Comparison of ENCODE assay signal across 20 cellular contexts in genomic region chr10:15309221-15309620, GRCh38.
DNase-seq lines count a peak whose midpoint lies in the region; ATAC-seq and TF ChIP-seq lines count a peak whose summit lies in the region.
"Had no signal": no experiment of that assay in that cellular context is flagged by ENCODE, and none has a peak within 500 bp of the region (broad histone marks: within the 10 kb centered on the region; RNA-seq: fewer than 3 reads in every experiment).

No MANE protein-coding gene starts in this region.

- TF ChIP-seq CTCF in WTC11 (IDR thresholded peaks at IDR 0.05) (no peak), neural crest cell (conservative IDR thresholded peaks at IDR 0.05) (no peak)

- H3K36me3 Mint-ChIP-seq in WTC11 (no peaks in the 10 kb centered on the region), neural crest cell (ENCODE audit: low read depth) (no peaks in the 10 kb centered on the region)
- H3K36me3 Mint-ChIP-seq: CD14-positive monocyte had no signal

- no peak overlapping the region for H3K27ac Mint-ChIP-seq in WTC11
- H3K27ac Mint-ChIP-seq in neural crest cell (ENCODE audit: unreplicated experiment): peak overlapping the region; percentile 29
- H3K27ac Mint-ChIP-seq: CD14-positive monocyte; CD4-positive, alpha-beta T cell; CD8-positive, alpha-beta memory T cell had no signal

- peaks cover 34% of the 10 kb centered on the region for H3K4me1 Mint-ChIP-seq in WTC11
- H3K4me1 Mint-ChIP-seq in neural crest cell: peaks cover 26% of the 10 kb centered on the region

- DNase-seq in cardiac septum (ENCODE audit: low spot score) (peak; percentile 59), left cardiac atrium (no peak), WTC11 (ENCODE audit: low spot score) (no peak), neural crest cell (ENCODE audit: low read depth, low spot score) (no peak), AG08396 (ENCODE audit: low spot score) (no peak), SKM-1 treated with dmso at 0.1 percent for 144 hours (lab: John Stamatoyannopoulos, UW; ENCODE audit: unreplicated experiment) (no peak)
- no peak for DNase-seq in stimulated activated CD4-positive, alpha-beta T cell treated with anti-CD3 and anti-CD28 coated beads, Interleukin-15, amount 100 ng/mL, for 24 hours
- DNase-seq: AML-193; BE2C; CD4-positive, alpha-beta T cell; CD8-positive, alpha-beta memory T cell; DMS 273 treated with DMSO at 0.1 percent for 48 hours; DMS79; EL; GDM1; GM23248; H7; HCEC 1CT had no signal

- CTCF ChIA-PET in WTC11 (lab: Charles Lee): no interaction called here

- intact Hi-C loops in cardiac septum (cut with DNase I): no loop called here
- intact Hi-C loops in left cardiac atrium (cut with DNase I): no loop called here

- no peak overlapping the region for H3K4me3 Mint-ChIP-seq in WTC11
- H3K4me3 Mint-ChIP-seq in neural crest cell: no peak overlapping the region
- H3K4me3 Mint-ChIP-seq: CD14-positive monocyte; CD4-positive, alpha-beta T cell; CD8-positive, alpha-beta memory T cell had no signal

- H3K27me3 Mint-ChIP-seq in WTC11 (ENCODE audit: low read depth) (no peaks in the 10 kb centered on the region), neural crest cell (ENCODE audit: low read depth) (no peaks in the 10 kb centered on the region)

- ATAC-seq in left cardiac atrium: no peak
- no peak for ATAC-seq in WTC11
- ATAC-seq: GM12878 had no signal

- H3K9me3 Mint-ChIP-seq in WTC11: no peaks in the 10 kb centered on the region
- H3K9me3 Mint-ChIP-seq in neural crest cell: no peaks in the 10 kb centered on the region
- H3K9me3 Mint-ChIP-seq: CD4-positive, alpha-beta T cell; CD8-positive, alpha-beta memory T cell had no signal

- POLR2A ChIA-PET in WTC11 (lab: Charles Lee): no interaction called here

TF ChIP-seq in WTC11, 78 proteins besides CTCF, POLR2A, EP300 and RAD21:
- no peak for TF ChIP-seq JAZF1 (CRISPR knock-in tag; IDR thresholded peaks at IDR 0.05)
- peak; percentile 87 for TF ChIP-seq ZNF121 (CRISPR knock-in tag; IDR thresholded peaks at IDR 0.05)
